Comparison of ENCODE assay signal across 24 cellular contexts in the genomic region with DNA sequence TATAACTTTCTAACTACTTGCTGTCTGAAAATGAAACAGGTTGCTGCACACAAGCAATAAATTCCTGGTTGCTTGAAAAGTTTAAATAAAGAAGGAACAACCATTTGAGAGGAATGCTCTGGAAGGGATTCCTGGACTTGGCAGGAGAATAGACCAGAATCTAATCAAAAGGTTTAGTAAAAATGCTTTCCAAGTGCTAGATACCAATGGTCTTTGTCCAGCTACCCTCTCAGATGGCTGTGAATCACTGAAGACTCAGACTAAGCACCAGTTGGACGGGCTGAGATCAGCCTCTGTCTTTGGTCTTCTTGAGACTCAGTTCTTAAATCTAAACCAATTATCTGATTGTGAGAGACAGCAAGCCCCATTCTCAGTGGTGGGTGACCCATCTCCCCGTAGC. TPM values are rescaled to one million over a fixed set of nuclear protein-coding genes. Genes with fewer than 3 reads are reported as not detected.
DNase-seq lines count a peak whose midpoint lies in the region; ATAC-seq lines count a peak whose summit lies in the region.
"Had no signal": no experiment of that assay in that cellular context is flagged by ENCODE, and none has a peak within 500 bp of the region (broad histone marks: within the 10 kb centered on the region; RNA-seq: fewer than 3 reads in every experiment).

No MANE protein-coding gene starts in this region.

- H3K9me3 ChIP-seq in MG63: no peaks in the 10 kb centered on the region
- H3K9me3 ChIP-seq in stomach smooth muscle (ENCODE audit: control insufficient read depth in 2 of 2, low read length in 2 of 2): no peaks in the 10 kb centered on the region
- H3K9me3 ChIP-seq: BLaER1, lower lobe of right lung, mucosa of descending colon had no signal

- ATAC-seq in HG02642 (IDR thresholded peaks at IDR 0.05; ENCODE audit: poor library complexity, unreplicated experiment) (no peak), GM18858 (IDR thresholded peaks at IDR 0.05; ENCODE audit: unreplicated experiment) (no peak)
- ATAC-seq: lower lobe of right lung, mucosa of descending colon had no signal

- no peak overlapping the region for H3K9ac ChIP-seq in stomach smooth muscle (ENCODE audit: low read length in 2 of 2)
- H3K9ac ChIP-seq: BLaER1 had no signal

- peak overlapping the region; percentile 55 for H3K27ac ChIP-seq in stomach smooth muscle (ENCODE audit: low read length)
- H3K27ac ChIP-seq: 22Rv1, BLaER1, lower lobe of right lung had no signal

- H3K36me3 ChIP-seq in MG63 (no peaks in the 10 kb centered on the region), stomach smooth muscle (ENCODE audit: control insufficient read depth in 2 of 2, insufficient read depth in 2 of 2, low read length in 2 of 2) (no peaks in the 10 kb centered on the region)
- H3K36me3 ChIP-seq: BLaER1, lower lobe of right lung had no signal

- H3K4me3 ChIP-seq in MG63 (no peak overlapping the region), stomach smooth muscle (ENCODE audit: low read length in 2 of 2) (peak overlapping the region in 1 of 2 donors; percentile 29)
- H3K4me3 ChIP-seq: BLaER1, lower lobe of right lung, mucosa of descending colon had no signal

- no peaks in the 10 kb centered on the region for H3K27me3 ChIP-seq in MG63
- H3K27me3 ChIP-seq in stomach smooth muscle (ENCODE audit: control insufficient read depth in 1 of 2, insufficient read depth in 2 of 2, low read length in 2 of 2): no peaks in the 10 kb centered on the region
- H3K27me3 ChIP-seq: BLaER1 had no signal

- peaks cover 20% of the 10 kb centered on the region for H3K4me1 ChIP-seq in stomach smooth muscle (ENCODE audit: control insufficient read depth, insufficient read depth, low read length)
- H3K4me1 ChIP-seq: lower lobe of right lung had no signal

- DNase-seq in NCI-H82 (lab: John Stamatoyannopoulos, UW) (peak; percentile 16), NCI-H82 treated with DMSO at 0.1 percent for 48 hours (lab: John Stamatoyannopoulos, UW; ENCODE audit: unreplicated experiment) (no peak), MG63 (peak; percentile 73), fibroblast of peridontal ligament (ENCODE audit: extremely low read depth) (peak; percentile 88), activated gamma-delta T cell (lab: John Stamatoyannopoulos, UW) (no peak)
- DNase-seq: activated CD4-positive, alpha-beta memory T cell treated with anti-CD3 and anti-CD28 coated beads, Interleukin-2, amount 10 ng/mL, durations not matched to agents 7 days and 5 days; activated CD4-positive, CD25-positive, alpha-beta regulatory T cell; activated effector memory CD4-positive, alpha-beta T cell treated with anti-CD3 and anti-CD28 coated beads, Interleukin-2, amount 50 U/mL, for 16 hours; EL; hippocampal formation; KBM-7; lower lobe of right lung; mucosa of descending colon; NCI-H1436 treated with DMSO at 0.1 percent for 48 hours; RPMI8226; stimulated activated CD4-positive, alpha-beta T cell treated with anti-CD3 and anti-CD28 coated beads, Interleukin-4, amount 100 ng/mL, for 1 hour; stimulated activated naive CD4-positive, alpha-beta T cell treated with Interleukin-2 at 50 U/mL for 16 hours; T1000; trophoblast cell had no signal

RNA-seq across cellular contexts. Expression of gene LPP, which starts 27.7 kb away (rescaled TPM):
- 7.9 and 14.2 TPM in 2 replicates for total RNA-seq in MG63 (2014; rRNA removed; shearing (Covaris generic); ENCODE audit: low replicate concordance)

Comparison
In these comparisons a context has a peak if more than half of its experiments do, and no peak if none do; other contexts are left out.
1. DNase-seq: peak in NCI-H82 (single experiment), MG63 (single experiment) and fibroblast of peridontal ligament (single experiment); none in NCI-H82 treated with DMSO at 0.1 percent for 48 hours (single experiment) and activated gamma-delta T cell (single experiment).